In genomic region chr4:20544645-20545044, GRCh38 we compare ENCODE assay signal across 9 cellular contexts.
A peak's percentile ranks its signal among the peaks of the same experiment; 100 is the strongest.
DNase-seq lines count a peak whose midpoint lies in the region; ATAC-seq, FAIRE-seq and TF ChIP-seq lines count a peak whose summit lies in the region.
"Had no signal": no experiment of that assay in that cellular context is flagged by ENCODE, and none has a peak within 500 bp of the region (broad histone marks: within the 10 kb centered on the region; RNA-seq: fewer than 3 reads in every experiment).

No MANE protein-coding gene starts in this region.

- TF ChIP-seq CTCF in MM.1S (IDR thresholded peaks at IDR 0.05; ENCODE audit: low read length): peak; percentile 44
- TF ChIP-seq CTCF in kidney (IDR thresholded peaks at IDR 0.05; ENCODE audit: borderline replicate concordance, extremely low read depth, insufficient read depth): no peak
- TF ChIP-seq CTCF in activated CD8-positive, alpha-beta T cell treated with anti-CD3 and anti-CD28 coated beads for 36 hours (IDR thresholded peaks at IDR 0.05): no peak

- H2AFZ ChIP-seq in MM.1S (ENCODE audit: low read length): no peak overlapping the region

- H3K9ac ChIP-seq in MM.1S (ENCODE audit: low read length) (no peak overlapping the region), kidney (ENCODE audit: low read length in 2 of 2) (no peak overlapping the region)

- no peaks in the 10 kb centered on the region for H3K9me2 ChIP-seq in MM.1S (replicated peaks; ENCODE audit: insufficient read depth, low read length)

- no peaks in the 10 kb centered on the region for H3K27me3 ChIP-seq in MM.1S (replicated peaks; ENCODE audit: insufficient read depth, low read length)

- H3K27ac ChIP-seq in MM.1S (ENCODE audit: low read length) (no peak overlapping the region), kidney (ENCODE audit: low read depth in 2 of 2, low read length in 2 of 2) (no peak overlapping the region)

- FAIRE-seq in kidney (lab: Jason Lieb, UNC): peak; percentile 93

- ATAC-seq in GM18873 (IDR thresholded peaks at IDR 0.05; ENCODE audit: low FRiP score, unreplicated experiment) (no peak), HG02623 (IDR thresholded peaks at IDR 0.05; ENCODE audit: unreplicated experiment) (no peak)
- no peak for ATAC-seq in activated CD8-positive, alpha-beta T cell treated with anti-CD3 and anti-CD28 coated beads for 36 hours

- no peaks in the 10 kb centered on the region for H3K4me1 ChIP-seq in MM.1S (ENCODE audit: low read length)
- H3K4me1 ChIP-seq in kidney (ENCODE audit: control insufficient read depth in 1 of 2, insufficient read depth in 1 of 2, low read depth in 1 of 2, low read length in 2 of 2): no peaks in the 10 kb centered on the region

- H3F3A ChIP-seq in MM.1S (ENCODE audit: insufficient read depth, low read length): no peaks in the 10 kb centered on the region

- POLR2A ChIA-PET in activated CD8-positive, alpha-beta T cell treated with anti-CD3 and anti-CD28 coated beads for 36 hours (lab: Charles Lee): no interaction called here

- H3K27me3 Mint-ChIP-seq in activated CD8-positive, alpha-beta T cell treated with anti-CD3 and anti-CD28 coated beads for 36 hours: no peaks in the 10 kb centered on the region
- H3K27me3 Mint-ChIP-seq: memory B cell had no signal

- H3K36me3 ChIP-seq in MM.1S (replicated peaks; ENCODE audit: insufficient read depth, low read length) (no peaks in the 10 kb centered on the region), kidney (ENCODE audit: control insufficient read depth in 1 of 2, insufficient read depth in 2 of 2, low read length in 2 of 2) (peaks cover 0 to 6% of the 10 kb centered on the region in 2 donors)

- DNase-seq in GM03348 (ENCODE audit: low spot score) (peak; percentile 42), MM.1S (peak; percentile 23), amniotic epithelial cell (ENCODE audit: low read depth) (peak; percentile 57), kidney (no peak), T-helper 9 cell (no peak)
- no peak for DNase-seq in activated CD8-positive, alpha-beta T cell treated with anti-CD3 and anti-CD28 coated beads for 36 hours

- no peak overlapping the region for H3K4me3 Mint-ChIP-seq in activated CD8-positive, alpha-beta T cell treated with anti-CD3 and anti-CD28 coated beads for 36 hours
- H3K4me3 Mint-ChIP-seq: memory B cell had no signal

- no peaks in the 10 kb centered on the region for H4K20me1 ChIP-seq in MM.1S (ENCODE audit: insufficient read depth, low read length)

- no peaks in the 10 kb centered on the region for H3K4me1 Mint-ChIP-seq in activated CD8-positive, alpha-beta T cell treated with anti-CD3 and anti-CD28 coated beads for 36 hours (ENCODE audit: low read depth)
- H3K4me1 Mint-ChIP-seq: memory B cell had no signal

- no peaks in the 10 kb centered on the region for H3K79me2 ChIP-seq in MM.1S (ENCODE audit: low read length)

- CTCF ChIA-PET in activated CD8-positive, alpha-beta T cell treated with anti-CD3 and anti-CD28 coated beads for 36 hours (lab: Charles Lee): interaction anchor here (1.2 kb wide), 1 partner anchor 125 kb away, joined by 3 read pairs; no protein-coding TSS in a partner anchor

- H3K36me3 Mint-ChIP-seq in activated CD8-positive, alpha-beta T cell treated with anti-CD3 and anti-CD28 coated beads for 36 hours (ENCODE audit: low read depth): no peaks in the 10 kb centered on the region
- H3K36me3 Mint-ChIP-seq: memory B cell had no signal

- H3K27ac Mint-ChIP-seq in activated CD8-positive, alpha-beta T cell treated with anti-CD3 and anti-CD28 coated beads for 36 hours: no peak overlapping the region
- H3K27ac Mint-ChIP-seq: memory B cell had no signal

- no peaks in the 10 kb centered on the region for H3K9me3 ChIP-seq in MM.1S (replicated peaks; ENCODE audit: insufficient read depth, low read length)
- no peaks in the 10 kb centered on the region for H3K9me3 ChIP-seq in kidney (ENCODE audit: control insufficient read depth in 1 of 2, low read length in 2 of 2)

- H3K4me3 ChIP-seq in MM.1S (ENCODE audit: low read length): no peak overlapping the region
- H3K4me3 ChIP-seq in kidney (ENCODE audit: low read length in 2 of 2): no peak overlapping the region

- intact Hi-C loops in kidney (cut with DNase I): no loop called here
- intact Hi-C loops in activated CD8-positive, alpha-beta T cell treated with anti-CD3 and anti-CD28 coated beads for 36 hours (cut with micrococcal nuclease): loop anchor here (5.0 kb wide), 1 partner anchor 127 kb away; no protein-coding TSS in a partner anchor

- no peak overlapping the region for H3K4me2 ChIP-seq in MM.1S (ENCODE audit: low read depth, low read length)

- no peaks in the 10 kb centered on the region for H3K9me3 Mint-ChIP-seq in activated CD8-positive, alpha-beta T cell treated with anti-CD3 and anti-CD28 coated beads for 36 hours
- H3K9me3 Mint-ChIP-seq: memory B cell had no signal

Comparison
In these comparisons a context has a peak if more than half of its experiments do, and no peak if none do; other contexts are left out.
1. DNase-seq: peak in GM03348 (single experiment), MM.1S (single experiment) and amniotic epithelial cell (single experiment); none in kidney (single experiment), T-helper 9 cell (single experiment) and activated CD8-positive, alpha-beta T cell treated with anti-CD3 and anti-CD28 coated beads for 36 hours (single experiment).